In the genomic region with DNA sequence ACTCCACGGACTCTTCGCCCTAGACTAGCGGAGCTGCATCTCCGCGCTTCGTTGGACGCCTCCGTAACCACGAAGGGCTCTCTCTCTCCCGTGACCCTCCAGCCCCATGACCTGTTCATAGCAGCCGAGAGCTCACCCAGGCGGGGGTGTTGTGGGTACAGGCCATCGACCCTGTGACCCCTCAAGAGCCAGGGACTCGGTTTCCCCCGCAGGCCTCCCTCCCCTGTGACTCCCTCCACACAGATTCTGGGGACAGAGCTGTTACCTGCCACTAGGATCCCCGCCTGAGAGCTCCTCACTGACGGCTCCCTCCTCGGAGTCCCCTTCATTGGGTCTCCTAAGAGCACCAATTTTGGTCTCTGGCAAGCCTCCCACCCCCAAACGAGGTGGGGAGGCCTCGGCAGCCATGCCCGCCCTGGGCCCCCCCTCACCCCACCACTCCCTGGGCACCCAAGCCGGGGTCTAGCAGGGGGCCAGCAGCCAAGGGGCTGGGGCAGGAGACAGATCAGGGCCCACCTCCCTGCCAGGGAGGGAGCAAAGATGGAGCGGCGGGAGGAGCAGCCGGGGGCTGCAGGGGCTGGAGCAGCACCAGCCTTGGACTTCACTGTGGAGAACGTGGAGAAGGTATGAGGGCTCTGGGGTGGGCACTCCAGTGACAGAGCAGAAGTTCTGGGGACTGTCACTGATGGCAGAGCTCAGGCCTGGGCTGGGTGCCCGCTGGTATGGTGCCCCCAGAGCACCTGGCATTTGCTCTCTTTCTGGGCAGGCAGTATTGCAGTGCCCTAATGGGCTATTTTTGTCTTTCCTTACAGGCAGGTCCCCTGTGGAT, we compare ENCODE assay signal across 8 cellular contexts. TPM values are rescaled to one million over a fixed set of nuclear protein-coding genes. Genes with fewer than 3 reads are reported as not detected.
DNase-seq lines count a peak whose midpoint lies in the region; ATAC-seq and TF ChIP-seq lines count a peak whose summit lies in the region.

No MANE protein-coding gene starts in this region.

- peaks cover 20% of the 10 kb centered on the region for H3K4me1 ChIP-seq in mononuclear cell (ENCODE audit: insufficient read depth, low read length)

- H3K9me3 ChIP-seq in MG63 = no peaks in the 10 kb centered on the region
- H3K9me3 ChIP-seq in mononuclear cell (ENCODE audit: low read depth, low read length) = no peaks in the 10 kb centered on the region

- TF ChIP-seq CTCF in choroid plexus epithelial cell (conservative IDR thresholded peaks at IDR 0.05; ENCODE audit: low read depth, low read length) = no peak

- peaks cover 14% of the 10 kb centered on the region for H3K36me3 ChIP-seq in MG63

- no peaks in the 10 kb centered on the region for H3K27me3 ChIP-seq in MG63
- no peaks in the 10 kb centered on the region for H3K27me3 ChIP-seq in mononuclear cell (ENCODE audit: insufficient read depth, low read length)

- DNase-seq in MG63 (no peak), choroid plexus epithelial cell (ENCODE audit: low read depth) (no peak), amniotic stem cell (lab: John Stamatoyannopoulos, UW) (no peak)

- H3K4me3 ChIP-seq in MG63 (peak overlapping the region; percentile 76), choroid plexus epithelial cell (ENCODE audit: low read depth, low read length) (peak overlapping the region; percentile 96), mononuclear cell (ENCODE audit: low read length) (peak overlapping the region; percentile 74)

- ATAC-seq in GM19452 (IDR thresholded peaks at IDR 0.05; ENCODE audit: unreplicated experiment) (peak; percentile 20), HG03565 (IDR thresholded peaks at IDR 0.05; ENCODE audit: unreplicated experiment) (no peak), HG03342 (IDR thresholded peaks at IDR 0.05; ENCODE audit: unreplicated experiment) (no peak), HG03108 (IDR thresholded peaks at IDR 0.05; ENCODE audit: unreplicated experiment) (no peak)

RNA-seq across cellular contexts. Expression of a gene that starts 0.5 kb away (rescaled TPM):
- total RNA-seq in MG63 (2014; rRNA removed; shearing (Covaris generic); ENCODE audit: low replicate concordance) = 14.4 and 24.4 TPM in 2 replicates
- total RNA-seq in mononuclear cell = 2.3 TPM

RNA-seq across cellular contexts. Expression of a gene that starts 13.7 kb away (rescaled TPM):
- not detected in 2 replicates for total RNA-seq in MG63 (2014; rRNA removed; shearing (Covaris generic); ENCODE audit: low replicate concordance)
- total RNA-seq in mononuclear cell = not detected

RNA-seq across cellular contexts. Expression of a gene that starts 22.5 kb away (rescaled TPM):
- 20.7 and 44.0 TPM in 2 replicates for total RNA-seq in MG63 (2014; rRNA removed; shearing (Covaris generic); ENCODE audit: low replicate concordance)
- total RNA-seq in mononuclear cell = 6.7 TPM

RNA-seq across cellular contexts. Expression of a gene that starts 27.5 kb away (rescaled TPM):
- 124 and 126 TPM in 2 replicates for total RNA-seq in MG63 (2014; rRNA removed; shearing (Covaris generic); ENCODE audit: low replicate concordance)
- total RNA-seq in mononuclear cell = 73.1 TPM

RNA-seq across cellular contexts. Expression of a gene that starts 31.7 kb away (rescaled TPM):
- 62.1 and 95.8 TPM in 2 replicates for total RNA-seq in MG63 (2014; rRNA removed; shearing (Covaris generic); ENCODE audit: low replicate concordance)
- total RNA-seq in mononuclear cell = 0.63 TPM
